ENCODE assay signal across 9 cellular contexts in genomic region chr6:34890526-34890910, GRCh38. TPM values are rescaled to one million over a fixed set of nuclear protein-coding genes. Genes with fewer than 3 reads are reported as not detected.
DNase-seq lines count a peak whose midpoint lies in the region; ATAC-seq, FAIRE-seq and TF ChIP-seq lines count a peak whose summit lies in the region.
"Had no signal": no experiment of that assay in that cellular context is flagged by ENCODE, and none has a peak within 500 bp of the region (broad histone marks: within the 10 kb centered on the region; RNA-seq: fewer than 3 reads in every experiment).

No MANE protein-coding gene starts in this region.

- POLR2A ChIA-PET in SK-N-SH (lab: Yijun Ruan, JAX): no interaction called here
- POLR2A ChIA-PET in activated B cell treated with CpG ODN at 0.5 μM for 24 hours (lab: Charles Lee): no interaction called here

- no peaks in the 10 kb centered on the region for H3K9me3 ChIP-seq in SK-N-SH
- H3K9me3 ChIP-seq in right cardiac atrium (ENCODE audit: control insufficient read depth, low read length): no peaks in the 10 kb centered on the region

- peak overlapping the region; percentile 92; the same call in 1 of the 2 replicates for H3K9ac ChIP-seq in SK-N-SH

- ATAC-seq in SK-N-SH treated with all-trans-retinoic acid at 6 μM for 48 hours (no peak), activated B cell treated with CpG ODN at 0.5 μM for 24 hours (ENCODE audit: low read depth) (no peak), right cardiac atrium (no peak), HG03442 (IDR thresholded peaks at IDR 0.05; ENCODE audit: unreplicated experiment) (no peak), HG02610 (IDR thresholded peaks at IDR 0.05; ENCODE audit: unreplicated experiment) (no peak)
- ATAC-seq in stimulated activated memory B cell treated with anti-CD40 and anti-IgM and Interleukin-4, amounts not matched to agents 10 μg/mL and 1 μg/mL and 100 μg/mL, for 72 hours: no peak

- H3K4me1 Mint-ChIP-seq in activated B cell treated with CpG ODN at 0.5 μM for 24 hours: peaks cover 46% of the 10 kb centered on the region
- peaks cover 43% of the 10 kb centered on the region for H3K4me1 Mint-ChIP-seq in stimulated activated memory B cell treated with anti-CD40 and anti-IgM and Interleukin-4, amounts not matched to agents 10 μg/mL and 1 μg/mL and 100 μg/mL, for 72 hours

- H3K36me3 Mint-ChIP-seq in activated B cell treated with CpG ODN at 0.5 μM for 24 hours (ENCODE audit: low read depth): peaks cover 13% of the 10 kb centered on the region
- H3K36me3 Mint-ChIP-seq in stimulated activated memory B cell treated with anti-CD40 and anti-IgM and Interleukin-4, amounts not matched to agents 10 μg/mL and 1 μg/mL and 100 μg/mL, for 72 hours: no peaks in the 10 kb centered on the region

- no peak for TF ChIP-seq RAD21 in SK-N-SH (IDR thresholded peaks at IDR 0.05; ENCODE audit: low read length)

- H3K4me3 Mint-ChIP-seq in activated B cell treated with CpG ODN at 0.5 μM for 24 hours: peak overlapping the region; percentile 98
- H3K4me3 Mint-ChIP-seq in stimulated activated memory B cell treated with anti-CD40 and anti-IgM and Interleukin-4, amounts not matched to agents 10 μg/mL and 1 μg/mL and 100 μg/mL, for 72 hours: peak overlapping the region; percentile 99

- H3K27me3 Mint-ChIP-seq in activated B cell treated with CpG ODN at 0.5 μM for 24 hours: no peaks in the 10 kb centered on the region
- H3K27me3 Mint-ChIP-seq in stimulated activated memory B cell treated with anti-CD40 and anti-IgM and Interleukin-4, amounts not matched to agents 10 μg/mL and 1 μg/mL and 100 μg/mL, for 72 hours: no peaks in the 10 kb centered on the region

- no peak for TF ChIP-seq CTCF in SK-N-SH (IDR thresholded peaks at IDR 0.05)
- TF ChIP-seq CTCF in activated B cell treated with CpG ODN at 0.5 μM for 24 hours (IDR thresholded peaks at IDR 0.05): no peak

- no peak for DNase-seq in SK-N-SH
- DNase-seq in activated B cell treated with CpG ODN at 0.5 μM for 24 hours: no peak
- no peak for DNase-seq in right cardiac atrium
- no peak for DNase-seq in HTR-8/SVneo (ENCODE audit: insufficient read length, low spot score)

- H3K4me2 ChIP-seq in SK-N-SH: peak overlapping the region; percentile 82

- H3K4me1 ChIP-seq in SK-N-SH (ENCODE audit: control insufficient read depth in 1 of 2, insufficient read depth in 2 of 2, low read depth in 1 of 2, low read length in 1 of 2): peaks cover 0 to 10% of the 10 kb centered on the region in 2 experiments; a peak in 2 of 4 replicates
- H3K4me1 ChIP-seq in right cardiac atrium (ENCODE audit: control insufficient read depth, insufficient read depth, low read length): no peaks in the 10 kb centered on the region

- CTCF ChIA-PET in SK-N-SH (lab: Yijun Ruan, JAX): interaction anchor here (0.7 kb wide), 1 partner anchor 159 kb away, joined by 3 read pairs; no protein-coding TSS in a partner anchor
- CTCF ChIA-PET in activated B cell treated with CpG ODN at 0.5 μM for 24 hours (lab: Charles Lee): no interaction called here

- intact Hi-C loops in activated B cell treated with CpG ODN at 0.5 μM for 24 hours (cut with micrococcal nuclease): no loop called here
- intact Hi-C loops in right cardiac atrium (cut with DNase I): no loop called here

- peaks cover 56% of the 10 kb centered on the region for H3K79me2 ChIP-seq in SK-N-SH (ENCODE audit: insufficient read depth)

- peak overlapping the region; percentile 92 to 95 for H3K4me3 ChIP-seq in SK-N-SH (ENCODE audit: low read depth in 2 of 2, low read length in 1 of 2)
- peak overlapping the region; percentile 73 for H3K4me3 ChIP-seq in right cardiac atrium (ENCODE audit: low read length)

- FAIRE-seq in HTR-8/SVneo (lab: Jason Lieb, UNC): no peak
- FAIRE-seq: A204.1 had no signal

- 86% methylated on average over 7 of the region's 7 CpGs for whole genome bisulfite sequencing in SK-N-SH (ENCODE audit: low lambda C conversion rate)
- WGBS in right cardiac atrium: 49% methylated on average over 7 of the region's 7 CpGs

- H3K9me2 ChIP-seq in SK-N-SH: no peaks in the 10 kb centered on the region

- no peak overlapping the region for H3K27ac ChIP-seq in SK-N-SH (ENCODE audit: low read depth in 2 of 2, low read length in 1 of 2)
- H3K27ac ChIP-seq in right cardiac atrium (ENCODE audit: low read length): no peak overlapping the region

- peaks cover 7% of the 10 kb centered on the region for H3F3A ChIP-seq in SK-N-SH (replicated peaks; ENCODE audit: insufficient read depth)

- TF ChIP-seq EP300 in SK-N-SH (IDR thresholded peaks at IDR 0.05; ENCODE audit: borderline replicate concordance in 1 of 2, low read depth in 1 of 2, low read length in 1 of 2): no peak

- peaks cover 0 to 2% of the 10 kb centered on the region in 2 experiments for H3K36me3 ChIP-seq in SK-N-SH (replicated peaks in 1 of 2; ENCODE audit: control insufficient read depth in 1 of 2, insufficient read depth in 2 of 2, low read length in 1 of 2)

- no peaks in the 10 kb centered on the region for H4K20me1 ChIP-seq in SK-N-SH (ENCODE audit: insufficient read depth)

- no peaks in the 10 kb centered on the region for H3K9me3 Mint-ChIP-seq in activated B cell treated with CpG ODN at 0.5 μM for 24 hours
- no peaks in the 10 kb centered on the region for H3K9me3 Mint-ChIP-seq in stimulated activated memory B cell treated with anti-CD40 and anti-IgM and Interleukin-4, amounts not matched to agents 10 μg/mL and 1 μg/mL and 100 μg/mL, for 72 hours

- H2AFZ ChIP-seq in SK-N-SH (ENCODE audit: low read depth): peak overlapping the region; percentile 97; the same call in 1 of the 2 replicates

- H3K27ac Mint-ChIP-seq in activated B cell treated with CpG ODN at 0.5 μM for 24 hours: no peak overlapping the region
- peak overlapping the region; percentile 97 for H3K27ac Mint-ChIP-seq in stimulated activated memory B cell treated with anti-CD40 and anti-IgM and Interleukin-4, amounts not matched to agents 10 μg/mL and 1 μg/mL and 100 μg/mL, for 72 hours

- H3K27me3 ChIP-seq in SK-N-SH (ENCODE audit: insufficient read depth) (no peaks in the 10 kb centered on the region), right cardiac atrium (ENCODE audit: control insufficient read depth, insufficient read depth) (no peaks in the 10 kb centered on the region)

TF ChIP-seq in SK-N-SH, 30 proteins besides CTCF, POLR2A, EP300 and RAD21 (continues in another document):
- TF ChIP-seq NFIC (IDR thresholded peaks at IDR 0.05; ENCODE audit: borderline replicate concordance): no peak
- no peak for TF ChIP-seq EZH2phosphoT487 (IDR thresholded peaks at IDR 0.05; ENCODE audit: borderline replicate concordance, low read depth)
- TF ChIP-seq FOXM1 (IDR thresholded peaks at IDR 0.05; ENCODE audit: low read depth): no peak
- no peak for TF ChIP-seq MEF2A (IDR thresholded peaks at IDR 0.05; ENCODE audit: borderline replicate concordance, low read depth)
- no peak for TF ChIP-seq ZBTB33 (IDR thresholded peaks at IDR 0.05; ENCODE audit: borderline replicate concordance, low read depth)

TF ChIP-seq in SK-N-SH treated with all-trans-retinoic acid at 6 μM for 48 hours, 23 proteins besides CTCF, POLR2A, EP300 and RAD21:
- TF ChIP-seq TCF4 (CRISPR knock-in tag; IDR thresholded peaks at IDR 0.05; ENCODE audit: borderline replicate concordance): no peak
- TF ChIP-seq GLIS3 (CRISPR knock-in tag; IDR thresholded peaks at IDR 0.05): no peak
- no peak for TF ChIP-seq POU6F1 (CRISPR knock-in tag; IDR thresholded peaks at IDR 0.05; ENCODE audit: borderline replicate concordance, low read depth)
- no peak for TF ChIP-seq ZNF8 (CRISPR knock-in tag; IDR thresholded peaks at IDR 0.05)
- TF ChIP-seq ARNTL (CRISPR knock-in tag; IDR thresholded peaks at IDR 0.05; ENCODE audit: borderline replicate concordance, low read depth): no peak

RNA-seq across cellular contexts. Expression of gene ANKS1A, which starts 1.5 kb away (rescaled TPM):
- polyA plus RNA-seq in SK-N-SH (2012; rRNA removed) (7.6 and 8.2 TPM in 2 replicates), right cardiac atrium (11.5 TPM)
- polyA plus RNA-seq in SK-N-SH (2012; cell fraction: cytosol; rRNA removed): 5.8 and 6.9 TPM in 2 replicates
- 17.6 and 20.8 TPM in 2 replicates for polyA plus RNA-seq in SK-N-SH (2012; cell fraction: nucleus; rRNA removed)
- total RNA-seq in activated B cell treated with CpG ODN at 0.5 μM for 24 hours (10.7 and 12.6 TPM in 2 replicates), right cardiac atrium (10 to 100 TPM; 26.1 to 28.5 (median 27.1) TPM)

RNA-seq across cellular contexts. Expression of gene TAF11, which starts 2.7 kb away (rescaled TPM):
- 21.8 and 29.3 TPM in 2 replicates for polyA plus RNA-seq in SK-N-SH (2012; rRNA removed)
- polyA plus RNA-seq in SK-N-SH (2012; cell fraction: cytosol; rRNA removed): 31.0 and 35.6 TPM in 2 replicates
- polyA plus RNA-seq in SK-N-SH (2012; cell fraction: nucleus; rRNA removed): 25.4 and 38.9 TPM in 2 replicates
- 27.6 and 28.0 TPM in 2 replicates for total RNA-seq in activated B cell treated with CpG ODN at 0.5 μM for 24 hours
- total RNA-seq in right cardiac atrium: 10 to 100 TPM; 18.0 to 23.0 (median 19.3) TPM
- polyA plus RNA-seq in right cardiac atrium: 25.1 TPM
